Comparison of ENCODE assay signal across 8 cellular contexts in the genomic region with DNA sequence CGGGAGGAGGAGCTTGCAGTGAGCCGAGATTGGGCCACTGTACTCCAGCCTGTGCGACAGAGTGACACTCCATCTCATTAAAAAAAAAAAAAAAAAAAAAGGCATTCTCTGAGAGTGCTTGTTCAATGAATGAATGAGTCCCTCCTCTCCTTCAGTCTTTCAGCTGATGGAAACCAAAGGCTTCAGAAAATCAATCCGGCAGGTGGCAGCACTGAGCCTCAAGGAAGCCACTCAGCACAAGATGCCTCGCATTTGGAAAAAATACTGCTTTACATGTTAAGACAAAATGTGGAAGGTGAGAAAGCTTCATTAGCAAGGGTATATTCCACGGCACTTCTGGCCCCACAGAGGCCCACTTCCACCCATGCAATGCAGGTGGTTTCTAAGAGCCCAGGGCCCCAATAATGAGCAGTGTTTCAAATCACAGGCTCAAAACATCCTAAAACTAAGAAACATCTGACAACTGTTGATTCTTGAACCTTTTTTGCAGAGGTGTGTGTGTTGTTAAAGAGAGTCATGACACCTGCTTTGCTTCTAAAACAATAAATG. TPM values are rescaled to one million over a fixed set of nuclear protein-coding genes. Genes with fewer than 3 reads are reported as not detected.
A peak's percentile ranks its signal among the peaks of the same experiment; 100 is the strongest.
DNase-seq lines count a peak whose midpoint lies in the region; ATAC-seq and TF ChIP-seq lines count a peak whose summit lies in the region.

No MANE protein-coding gene starts in this region.

- peak overlapping the region; percentile 89 for H3K4me2 ChIP-seq in KMS-11

- H3K4me1 ChIP-seq in KMS-11 (ENCODE audit: low read depth, poor library complexity, severe bottlenecking): peaks cover 35% of the 10 kb centered on the region

- H3K9ac ChIP-seq in KMS-11: peak overlapping the region; percentile 83

- H4K20me1 ChIP-seq in KMS-11 (ENCODE audit: insufficient read depth): no peaks in the 10 kb centered on the region

- no peaks in the 10 kb centered on the region for H3K9me3 Mint-ChIP-seq in naive thymus-derived CD8-positive, alpha-beta T cell
- no peaks in the 10 kb centered on the region for H3K9me3 Mint-ChIP-seq in stimulated activated memory B cell treated with anti-CD40 and anti-IgM and Interleukin-4, amounts not matched to agents 10 μg/mL and 1 μg/mL and 100 μg/mL, for 72 hours

- H2AFZ ChIP-seq in KMS-11 (ENCODE audit: low read depth): peak overlapping the region; percentile 86

- H3K79me2 ChIP-seq in KMS-11 (ENCODE audit: insufficient read depth, low read depth): peaks cover 5% of the 10 kb centered on the region; the same call in 1 of the 2 replicates

- peak; percentile 48 for DNase-seq in DMS 273 treated with DMSO at 0.1 percent for 48 hours (lab: John Stamatoyannopoulos, UW)
- DNase-seq in OCI-M1 (lab: John Stamatoyannopoulos, UW): peak; percentile 94
- DNase-seq in activated T-cell treated with anti-CD3 and anti-CD28 coated beads for 4 hours: peak; percentile 87
- peak; percentile 88 to 94 for DNase-seq in erythroblast (lab: John Stamatoyannopoulos, UW)
- DNase-seq in naive thymus-derived CD8-positive, alpha-beta T cell: peak; percentile 80 to 93 (median 87)

- no peaks in the 10 kb centered on the region for H3K27me3 ChIP-seq in KMS-11 (ENCODE audit: insufficient read depth, low read depth)

- peaks cover 5 to 45% (median 29%) of the 10 kb centered on the region in 4 donors for H3K4me1 Mint-ChIP-seq in naive thymus-derived CD8-positive, alpha-beta T cell
- peaks cover 66% of the 10 kb centered on the region for H3K4me1 Mint-ChIP-seq in stimulated activated memory B cell treated with anti-CD40 and anti-IgM and Interleukin-4, amounts not matched to agents 10 μg/mL and 1 μg/mL and 100 μg/mL, for 72 hours

- peak overlapping the region; percentile 98 for H3K27ac ChIP-seq in KMS-11

- H3K36me3 ChIP-seq in KMS-11 (ENCODE audit: insufficient read depth): peaks cover 4% of the 10 kb centered on the region; the same call in 1 of the 2 replicates

- H3K4me3 ChIP-seq in KMS-11 (IDR thresholded peaks at IDR 0.05; ENCODE audit: insufficient read depth, low read depth, low read length): no peak overlapping the region

- H3K36me3 Mint-ChIP-seq in naive thymus-derived CD8-positive, alpha-beta T cell: peaks cover 0 to 72% (median 6%) of the 10 kb centered on the region in 3 donors
- peaks cover 64% of the 10 kb centered on the region for H3K36me3 Mint-ChIP-seq in stimulated activated memory B cell treated with anti-CD40 and anti-IgM and Interleukin-4, amounts not matched to agents 10 μg/mL and 1 μg/mL and 100 μg/mL, for 72 hours

- H3K27ac Mint-ChIP-seq in naive thymus-derived CD8-positive, alpha-beta T cell: peak overlapping the region in 9 of 10 donors; percentile 60 to 88 (median 80)
- peak overlapping the region; percentile 77 for H3K27ac Mint-ChIP-seq in stimulated activated memory B cell treated with anti-CD40 and anti-IgM and Interleukin-4, amounts not matched to agents 10 μg/mL and 1 μg/mL and 100 μg/mL, for 72 hours

- TF ChIP-seq CTCF in KMS-11 (conservative IDR thresholded peaks at IDR 0.05; ENCODE audit: low read depth, low read length): peak; percentile 94

- POLR2A ChIA-PET in naive thymus-derived CD8-positive, alpha-beta T cell (lab: Charles Lee): interaction anchor here (0.5 to 2.3 kb wide), 16 partner anchors 14 to 457 kb away, joined by 3 to 17 read pairs (median 6); partner anchors contain the start of genes GGA3, GRB2, MIF4GD and MRPS7

- no peaks in the 10 kb centered on the region for H3K27me3 Mint-ChIP-seq in naive thymus-derived CD8-positive, alpha-beta T cell
- no peaks in the 10 kb centered on the region for H3K27me3 Mint-ChIP-seq in stimulated activated memory B cell treated with anti-CD40 and anti-IgM and Interleukin-4, amounts not matched to agents 10 μg/mL and 1 μg/mL and 100 μg/mL, for 72 hours

- TF ChIP-seq POLR2A in erythroblast (IDR thresholded peaks at IDR 0.05; ENCODE audit: low read length): no peak

- peak overlapping the region in 2 of 10 donors; percentile 9 to 14 for H3K4me3 Mint-ChIP-seq in naive thymus-derived CD8-positive, alpha-beta T cell
- no peak overlapping the region for H3K4me3 Mint-ChIP-seq in stimulated activated memory B cell treated with anti-CD40 and anti-IgM and Interleukin-4, amounts not matched to agents 10 μg/mL and 1 μg/mL and 100 μg/mL, for 72 hours

- peak; percentile 91 to 92 for ATAC-seq in naive thymus-derived CD8-positive, alpha-beta T cell
- ATAC-seq in stimulated activated memory B cell treated with anti-CD40 and anti-IgM and Interleukin-4, amounts not matched to agents 10 μg/mL and 1 μg/mL and 100 μg/mL, for 72 hours: peak; percentile 69
- no peak for ATAC-seq in HG02588 (IDR thresholded peaks at IDR 0.05; ENCODE audit: unreplicated experiment)

RNA-seq across cellular contexts. Expression of gene SLC25A19, which starts 33.9 kb away (rescaled TPM):
- 10 to 100 TPM; 20.5 to 22.5 TPM for total RNA-seq in naive thymus-derived CD8-positive, alpha-beta T cell
- polyA plus RNA-seq in naive thymus-derived CD8-positive, alpha-beta T cell: 10 to 100 TPM; 11.2 to 15.4 (median 13.3) TPM

RNA-seq across cellular contexts. Expression of gene MIF4GD, which starts 52.1 kb away (rescaled TPM):
- total RNA-seq in naive thymus-derived CD8-positive, alpha-beta T cell: 10 to 100 TPM; 37.3 to 39.4 TPM
- polyA plus RNA-seq in naive thymus-derived CD8-positive, alpha-beta T cell: 10 to 100 TPM; 76.2 to 96.6 (median 90.5) TPM
